30 cellular contexts compared by ENCODE assay signal in the genomic region with DNA sequence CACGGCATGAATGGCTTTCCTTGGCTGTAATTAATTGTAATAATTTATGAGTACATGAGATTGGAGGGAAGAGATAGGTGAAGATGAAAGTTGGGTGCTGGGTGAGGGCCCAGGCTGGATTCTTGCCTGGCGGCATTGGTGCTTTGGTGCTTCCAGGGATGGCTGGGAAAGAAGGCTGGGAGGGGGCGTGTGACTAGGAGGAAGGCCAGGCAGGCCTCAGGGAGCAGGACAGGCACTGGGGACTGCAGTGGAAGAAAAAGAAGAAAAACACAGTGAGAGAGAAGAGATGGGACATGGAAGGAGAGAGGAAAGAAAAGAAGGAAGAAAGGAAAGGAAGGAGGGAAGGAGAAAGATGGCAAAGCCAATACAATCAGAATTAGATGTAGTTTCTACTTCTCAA. TPM values are rescaled to one million over a fixed set of nuclear protein-coding genes. Genes with fewer than 3 reads are reported as not detected.
DNase-seq lines count a peak whose midpoint lies in the region; ATAC-seq and TF ChIP-seq lines count a peak whose summit lies in the region.
"Had no signal": no experiment of that assay in that cellular context is flagged by ENCODE, and none has a peak within 500 bp of the region (broad histone marks: within the 10 kb centered on the region; RNA-seq: fewer than 3 reads in every experiment).

No MANE protein-coding gene starts in this region.

- no peak for TF ChIP-seq CTCF in WERI-Rb-1 (IDR thresholded peaks at IDR 0.05; ENCODE audit: low read depth, low read length)
- TF ChIP-seq CTCF in nephron progenitor cell (IDR thresholded peaks at IDR 0.05): no peak
- no peak for TF ChIP-seq CTCF in tibial artery (IDR thresholded peaks at IDR 0.05)
- TF ChIP-seq CTCF in prostate gland (IDR thresholded peaks at IDR 0.05): no peak

- H3K4me1 ChIP-seq in tibial artery: peaks cover 0 to 82% (median 60%) of the 10 kb centered on the region in 4 donors
- peaks cover 26% of the 10 kb centered on the region for H3K4me1 ChIP-seq in effector memory CD4-positive, alpha-beta T cell (ENCODE audit: control insufficient read depth, insufficient read depth, low read length, poor library complexity, severe bottlenecking)
- no peaks in the 10 kb centered on the region for H3K4me1 ChIP-seq in prostate gland (replicated peaks)

- no peak overlapping the region for H3K4me3 ChIP-seq in WERI-Rb-1 (ENCODE audit: low read depth, low read length)
- H3K4me3 ChIP-seq in tibial artery: peak overlapping the region; percentile 64 to 76
- no peak overlapping the region for H3K4me3 ChIP-seq in effector memory CD4-positive, alpha-beta T cell (ENCODE audit: insufficient read depth, low read depth, low read length, poor library complexity, severe bottlenecking)
- no peak overlapping the region for H3K4me3 ChIP-seq in prostate gland
- H3K4me3 ChIP-seq: ovary, uterus had no signal

- no peak overlapping the region for H3K4me3 Mint-ChIP-seq in activated naive CD8-positive, alpha-beta T cell
- no peak overlapping the region for H3K4me3 Mint-ChIP-seq in activated naive CD8-positive, alpha-beta T cell treated with anti-CD3 and anti-CD28 coated beads, Interleukin-2, amount 50 U/mL, for 24 hours
- peak overlapping the region; percentile 98 for H3K4me3 Mint-ChIP-seq in nephron progenitor cell
- H3K4me3 Mint-ChIP-seq: activated CD4-positive, alpha-beta memory T cell treated with anti-CD3 and anti-CD28 coated beads, Interleukin-2, amount 10 ng/mL, durations not matched to agents 7 days and 5 days; mesothelial cell of epicardium had no signal

- H3K9me3 Mint-ChIP-seq in activated naive CD8-positive, alpha-beta T cell (ENCODE audit: low read depth): no peaks in the 10 kb centered on the region
- H3K9me3 Mint-ChIP-seq in activated naive CD8-positive, alpha-beta T cell treated with anti-CD3 and anti-CD28 coated beads, Interleukin-2, amount 50 U/mL, for 24 hours: no peaks in the 10 kb centered on the region
- H3K9me3 Mint-ChIP-seq in nephron progenitor cell: no peaks in the 10 kb centered on the region
- H3K9me3 Mint-ChIP-seq: activated CD4-positive, alpha-beta memory T cell treated with anti-CD3 and anti-CD28 coated beads, Interleukin-2, amount 10 ng/mL, durations not matched to agents 7 days and 5 days; mesothelial cell of epicardium; naive thymus-derived CD8-positive, alpha-beta T cell had no signal

- H3K27me3 Mint-ChIP-seq in activated naive CD8-positive, alpha-beta T cell: peaks cover 43% of the 10 kb centered on the region
- H3K27me3 Mint-ChIP-seq in activated naive CD8-positive, alpha-beta T cell treated with anti-CD3 and anti-CD28 coated beads, Interleukin-2, amount 50 U/mL, for 24 hours: peaks cover 94% of the 10 kb centered on the region
- peaks cover 5% of the 10 kb centered on the region for H3K27me3 Mint-ChIP-seq in nephron progenitor cell (ENCODE audit: low read depth, poor library complexity)

- H3K27ac ChIP-seq in WERI-Rb-1 (peak overlapping the region; percentile 36), tibial artery (peak overlapping the region; percentile 66 to 93), prostate gland (no peak overlapping the region)
- H3K27ac ChIP-seq in effector memory CD4-positive, alpha-beta T cell (ENCODE audit: insufficient read depth, low read length, poor library complexity, severe bottlenecking): no peak overlapping the region
- H3K27ac ChIP-seq: brain microvascular endothelial cell, ovary, uterus had no signal

- H3K36me3 ChIP-seq in WERI-Rb-1: peaks cover 4% of the 10 kb centered on the region
- H3K36me3 ChIP-seq in tibial artery: no peaks in the 10 kb centered on the region
- no peaks in the 10 kb centered on the region for H3K36me3 ChIP-seq in effector memory CD4-positive, alpha-beta T cell (ENCODE audit: control insufficient read depth, insufficient read depth, low read length)
- no peaks in the 10 kb centered on the region for H3K36me3 ChIP-seq in prostate gland
- H3K36me3 ChIP-seq: brain microvascular endothelial cell, ovary, uterus had no signal

- 34% methylated on average over 3 of the region's 3 CpGs for WGBS in prostate gland

- peaks cover 21% of the 10 kb centered on the region for H3K4me1 Mint-ChIP-seq in activated naive CD8-positive, alpha-beta T cell (ENCODE audit: low read depth)
- peaks cover 18% of the 10 kb centered on the region for H3K4me1 Mint-ChIP-seq in activated naive CD8-positive, alpha-beta T cell treated with anti-CD3 and anti-CD28 coated beads, Interleukin-2, amount 50 U/mL, for 24 hours
- peaks cover 79% of the 10 kb centered on the region for H3K4me1 Mint-ChIP-seq in nephron progenitor cell

- H3K27ac Mint-ChIP-seq in activated naive CD8-positive, alpha-beta T cell: peak overlapping the region; percentile 70
- no peak overlapping the region for H3K27ac Mint-ChIP-seq in activated naive CD8-positive, alpha-beta T cell treated with anti-CD3 and anti-CD28 coated beads, Interleukin-2, amount 50 U/mL, for 24 hours
- H3K27ac Mint-ChIP-seq in nephron progenitor cell: peak overlapping the region; percentile 97
- H3K27ac Mint-ChIP-seq: activated CD4-positive, alpha-beta memory T cell treated with anti-CD3 and anti-CD28 coated beads, Interleukin-2, amount 10 ng/mL, durations not matched to agents 7 days and 5 days; mesothelial cell of epicardium had no signal

- H3K36me3 Mint-ChIP-seq in activated naive CD8-positive, alpha-beta T cell: no peaks in the 10 kb centered on the region
- no peaks in the 10 kb centered on the region for H3K36me3 Mint-ChIP-seq in activated naive CD8-positive, alpha-beta T cell treated with anti-CD3 and anti-CD28 coated beads, Interleukin-2, amount 50 U/mL, for 24 hours (ENCODE audit: low read depth)
- peaks cover 43% of the 10 kb centered on the region for H3K36me3 Mint-ChIP-seq in nephron progenitor cell (ENCODE audit: low read depth)

- H3K27me3 ChIP-seq in WERI-Rb-1 (ENCODE audit: insufficient read depth, low read depth, severe bottlenecking): no peaks in the 10 kb centered on the region
- no peaks in the 10 kb centered on the region for H3K27me3 ChIP-seq in tibial artery
- peaks cover 95% of the 10 kb centered on the region for H3K27me3 ChIP-seq in effector memory CD4-positive, alpha-beta T cell (replicated peaks; ENCODE audit: control insufficient read depth, insufficient read depth, low read length, poor library complexity, severe bottlenecking)
- H3K27me3 ChIP-seq in prostate gland (replicated peaks; ENCODE audit: insufficient read depth): peaks cover 84% of the 10 kb centered on the region
- H3K27me3 ChIP-seq: ovary had no signal

- no peak for DNase-seq in activated naive CD8-positive, alpha-beta T cell treated with anti-CD3 and anti-CD28 coated beads, Interleukin-2, amount 50 U/mL, for 24 hours
- no peak for DNase-seq in WERI-Rb-1
- DNase-seq in nephron progenitor cell: no peak
- DNase-seq in tibial artery: no peak
- no peak for DNase-seq in effector memory CD4-positive, alpha-beta T cell
- DNase-seq in prostate gland (ENCODE audit: low spot score): no peak
- DNase-seq: activated CD4-positive, alpha-beta memory T cell treated with anti-CD3 and anti-CD28 coated beads, Interleukin-2, amount 10 ng/mL, durations not matched to agents 7 days and 5 days; activated effector memory CD4-positive, alpha-beta T cell treated with anti-CD3 and anti-CD28 coated beads, Interleukin-2, amount 50 U/mL, for 16 hours; AML-193; brain microvascular endothelial cell; glutamatergic neuron; islet precursor cell; left ventricle myocardium superior; NCI-H1092 treated with DMSO at 0.1 percent for 48 hours; NCI-H2029; NCI-H69; ovary; stimulated activated CD4-positive, alpha-beta T cell treated with anti-CD3 and anti-CD28 coated beads, Interleukin-12 subunit alpha, Interleukin-12 subunit beta, amount 100 ng/mL, for 4 hours; stimulated activated CD4-positive, alpha-beta T cell treated with anti-CD3 and anti-CD28 coated beads, Interleukin-4, amount 100 ng/mL, for 1 hour; substantia nigra; uterus had no signal

- intact Hi-C loops in tibial artery (cut with DNase I; ENCODE audit: low total_unique reads) (no loop called here), prostate gland (cut with DNase I) (no loop called here)

- ATAC-seq in activated naive CD8-positive, alpha-beta T cell treated with anti-CD3 and anti-CD28 coated beads, Interleukin-2, amount 50 U/mL, for 24 hours: no peak
- no peak for ATAC-seq in HG03108 (IDR thresholded peaks at IDR 0.05; ENCODE audit: unreplicated experiment)
- ATAC-seq: activated CD4-positive, CD25-positive, alpha-beta regulatory T cell treated with anti-CD3 and anti-CD28 coated beads, Interleukin-2, amount 50 U/mL, for 24 hours; left ventricle myocardium superior; naive thymus-derived CD8-positive, alpha-beta T cell had no signal

- H3K9me3 ChIP-seq in WERI-Rb-1 (ENCODE audit: severe bottlenecking) (no peaks in the 10 kb centered on the region), tibial artery (no peaks in the 10 kb centered on the region), prostate gland (no peaks in the 10 kb centered on the region)
- H3K9me3 ChIP-seq in effector memory CD4-positive, alpha-beta T cell (ENCODE audit: control insufficient read depth, low read length): no peaks in the 10 kb centered on the region
- H3K9me3 ChIP-seq: ovary, uterus had no signal

- TF ChIP-seq POLR2A in prostate gland (IDR thresholded peaks at IDR 0.05): no peak

RNA-seq across cellular contexts. Expression of gene HOXC9, which starts 3.7 kb away (rescaled TPM):
- total RNA-seq in prostate gland: 1 to 10 TPM in 1 of 2 donors, under 1 TPM in 1; 0.23 to 3.0 TPM
- total RNA-seq: activated CD4-positive, alpha-beta memory T cell treated with anti-CD3 and anti-CD28 coated beads, Interleukin-2, amount 10 ng/mL, durations not matched to agents 7 days and 5 days; chondrocyte; left ventricle myocardium superior; naive thymus-derived CD8-positive, alpha-beta T cell; T-helper 1 cell treated with Interleukin-12 subunit alpha and Interleukin-12 subunit beta and Interleukin-4 antibody, amounts not matched to agents 30 ng/mL and 1 ng/mL, for 36 hours had no signal

RNA-seq across cellular contexts. Expression of gene HOXC8, which starts 5.2 kb away (rescaled TPM):
- under 1 TPM in 1 of 2 donors, not detected in 1; 0.62 TPM for total RNA-seq in prostate gland
- total RNA-seq: A172; activated CD4-positive, alpha-beta memory T cell treated with anti-CD3 and anti-CD28 coated beads, Interleukin-2, amount 10 ng/mL, durations not matched to agents 7 days and 5 days; chondrocyte; left ventricle myocardium superior; naive thymus-derived CD8-positive, alpha-beta T cell; T-helper 1 cell treated with Interleukin-12 subunit alpha and Interleukin-12 subunit beta and Interleukin-4 antibody, amounts not matched to agents 30 ng/mL and 1 ng/mL, for 36 hours had no signal

RNA-seq across cellular contexts. Expression of gene HOXC10, which starts 18.7 kb away (rescaled TPM):
- 1 to 10 TPM in 1 of 2 donors, under 1 TPM in 1; 0.51 to 7.2 TPM for total RNA-seq in prostate gland
- total RNA-seq: activated CD4-positive, alpha-beta memory T cell treated with anti-CD3 and anti-CD28 coated beads, Interleukin-2, amount 10 ng/mL, durations not matched to agents 7 days and 5 days; chondrocyte; left ventricle myocardium superior; naive thymus-derived CD8-positive, alpha-beta T cell; T-helper 1 cell treated with Interleukin-12 subunit alpha and Interleukin-12 subunit beta and Interleukin-4 antibody, amounts not matched to agents 30 ng/mL and 1 ng/mL, for 36 hours had no signal

RNA-seq across cellular contexts. Expression of gene HOXC6, which starts 24.6 kb away (rescaled TPM):
- total RNA-seq in prostate gland: 1 to 10 TPM in 1 of 2 donors, not detected in 1; 1.3 TPM
- total RNA-seq: activated CD4-positive, alpha-beta memory T cell treated with anti-CD3 and anti-CD28 coated beads, Interleukin-2, amount 10 ng/mL, durations not matched to agents 7 days and 5 days; chondrocyte; naive thymus-derived CD8-positive, alpha-beta T cell; T-helper 1 cell treated with Interleukin-12 subunit alpha and Interleukin-12 subunit beta and Interleukin-4 antibody, amounts not matched to agents 30 ng/mL and 1 ng/mL, for 36 hours had no signal

RNA-seq across cellular contexts. Expression of gene HOTAIR, which starts 28.9 kb away (rescaled TPM):
- under 1 TPM in 1 of 2 donors, not detected in 1; 0.28 TPM for total RNA-seq in prostate gland
- total RNA-seq: activated CD4-positive, alpha-beta memory T cell treated with anti-CD3 and anti-CD28 coated beads, Interleukin-2, amount 10 ng/mL, durations not matched to agents 7 days and 5 days; chondrocyte; left ventricle myocardium superior; naive thymus-derived CD8-positive, alpha-beta T cell; SK-MEL-5; T-helper 1 cell treated with Interleukin-12 subunit alpha and Interleukin-12 subunit beta and Interleukin-4 antibody, amounts not matched to agents 30 ng/mL and 1 ng/mL, for 36 hours had no signal

Comparison
In these comparisons a context has a peak if more than half of its experiments do, and no peak if none do; other contexts are left out.
1. H3K27ac ChIP-seq: peak in WERI-Rb-1 (single experiment) and tibial artery (2 of 2); none in effector memory CD4-positive, alpha-beta T cell (single experiment) and prostate gland (0 of 2).
2. H3K4me3 ChIP-seq: peak in tibial artery (2 of 2); none in WERI-Rb-1 (single experiment), effector memory CD4-positive, alpha-beta T cell (single experiment) and prostate gland (0 of 2).